ENCODE assay signal across 21 cellular contexts in genomic region chr3:17588422-17588821, GRCh38.
DNase-seq lines count a peak whose midpoint lies in the region; ATAC-seq, FAIRE-seq and TF ChIP-seq lines count a peak whose summit lies in the region.
"Had no signal": no experiment of that assay in that cellular context is flagged by ENCODE, and none has a peak within 500 bp of the region (broad histone marks: within the 10 kb centered on the region; RNA-seq: fewer than 3 reads in every experiment).

No MANE protein-coding gene starts in this region.

- intact Hi-C loops in IMR-90 (cut with micrococcal nuclease) = no loop called here
- intact Hi-C loops in K562 (cut with micrococcal nuclease) = no loop called here
- intact Hi-C loops in sigmoid colon (cut with DNase I) = no loop called here

- peaks cover 0 to 8% of the 10 kb centered on the region in 2 experiments; a peak in 2 of 4 replicates for H3K79me1 ChIP-seq in IMR-90 (ENCODE audit: low read depth in 1 of 2, low read length in 2 of 2)

- H3K18ac ChIP-seq in IMR-90 (ENCODE audit: low read depth, low read length) = no peak overlapping the region

- H3K9ac ChIP-seq in IMR-90 (ENCODE audit: low read depth, low read length) = no peak overlapping the region
- H3K9ac ChIP-seq in K562 (ENCODE audit: insufficient read depth in 1 of 2, low read depth in 2 of 2, low read length in 2 of 2) = no peak overlapping the region
- H3K9ac ChIP-seq in MM.1S (ENCODE audit: low read length) = no peak overlapping the region
- H3K9ac ChIP-seq: BLaER1 treated with 17β-estradiol and CSF1 and Interleukin-3, amounts not matched to agents 10 nM and 100 nM had no signal

- H3K4me3 ChIP-seq in A549 (no peak overlapping the region), IMR-90 (ENCODE audit: insufficient read depth, low read depth, low read length) (no peak overlapping the region), K562 (no peak overlapping the region), sigmoid colon (no peak overlapping the region), MM.1S (ENCODE audit: low read length) (no peak overlapping the region)
- H3K4me3 ChIP-seq: BLaER1 treated with 17β-estradiol and CSF1 and Interleukin-3, amounts not matched to agents 10 nM and 100 nM had no signal

- H3K4me2 ChIP-seq in A549 (no peak overlapping the region), IMR-90 (ENCODE audit: low read depth, low read length) (no peak overlapping the region), K562 (ENCODE audit: insufficient read depth, low read length) (no peak overlapping the region), MM.1S (ENCODE audit: low read depth, low read length) (no peak overlapping the region)
- H3K4me2 ChIP-seq: BLaER1 treated with 17β-estradiol and CSF1 and Interleukin-3, amounts not matched to agents 10 nM and 100 nM had no signal

- H3K4me1 ChIP-seq in A549 (peaks cover 12% of the 10 kb centered on the region; the same call in 2 of the 3 replicates), IMR-90 (ENCODE audit: control insufficient read depth, insufficient read depth, low read length) (no peaks in the 10 kb centered on the region), K562 (replicated peaks in 1 of 2; ENCODE audit: control insufficient read depth in 2 of 2, insufficient read depth in 2 of 2, low read length in 2 of 2) (no peaks in the 10 kb centered on the region), sigmoid colon (no peaks in the 10 kb centered on the region), MM.1S (ENCODE audit: low read length) (no peaks in the 10 kb centered on the region)

- dilution Hi-C loops in IMR-90 (cut with HindIII; ENCODE audit: low sequenced_read_pairs, unreplicated experiment) = no loop called here

- H2AK9ac ChIP-seq in IMR-90 (replicated peaks; ENCODE audit: low read depth, low read length, poor library complexity) = no peak overlapping the region

- BruUV-seq in IMR-90 (replicated peaks; lab: Mats Ljungman, UMichigan) (no TSS peak), K562 (replicated peaks; lab: Mats Ljungman, UMichigan) (no TSS peak)

- H4K20me1 ChIP-seq in IMR-90 (ENCODE audit: insufficient read depth, low read length) (no peaks in the 10 kb centered on the region), K562 (replicated peaks; ENCODE audit: control insufficient read depth, insufficient read depth, low read length) (no peaks in the 10 kb centered on the region), MM.1S (ENCODE audit: insufficient read depth, low read length) (no peaks in the 10 kb centered on the region)
- H4K20me1 ChIP-seq: BLaER1 treated with 17β-estradiol and CSF1 and Interleukin-3, amounts not matched to agents 10 nM and 100 nM had no signal

- H2BK5ac ChIP-seq in IMR-90 (ENCODE audit: low read depth, low read length, poor library complexity, severe bottlenecking) = no peak overlapping the region

- H3F3A ChIP-seq in MM.1S (ENCODE audit: insufficient read depth, low read length) = no peaks in the 10 kb centered on the region

- H3K36me3 ChIP-seq in IMR-90 (ENCODE audit: control insufficient read depth, insufficient read depth, low read length) (no peaks in the 10 kb centered on the region), K562 (ENCODE audit: control insufficient read depth, insufficient read depth, low read length) (no peaks in the 10 kb centered on the region), sigmoid colon (no peaks in the 10 kb centered on the region), MM.1S (replicated peaks; ENCODE audit: insufficient read depth, low read length) (no peaks in the 10 kb centered on the region)

- TF ChIP-seq CTCF in A549 (IDR thresholded peaks at IDR 0.05) (no peak), IMR-90 (conservative IDR thresholded peaks at IDR 0.05; ENCODE audit: low read depth, low read length) (no peak), K562 (IDR thresholded peaks at IDR 0.05 in 2 of 3, conservative IDR thresholded peaks at IDR 0.05 in 1 of 3; ENCODE audit: insufficient read depth in 2 of 3, low read depth in 1 of 3, low read length in 3 of 3) (no peak), sigmoid colon (IDR thresholded peaks at IDR 0.05) (no peak), MM.1S (IDR thresholded peaks at IDR 0.05; ENCODE audit: low read length) (no peak)

- no peak overlapping the region for H3K4ac ChIP-seq in IMR-90 (ENCODE audit: low read depth, low read length)

- 95% methylated on average over 1 of the region's 1 CpG for WGBS in A549 (ENCODE audit: missing lambda C conversion rate)
- no CpG with 5 or more reads among the region's 1 CpG for WGBS in IMR-90 (ENCODE audit: extremely low coverage in 2 of 2, insufficient read length in 1 of 2), 2 experiments
- WGBS in K562 (ENCODE audit: insufficient coverage, low coverage, missing lambda C conversion rate) = 5% methylated on average over 1 of the region's 1 CpG
- WGBS in sigmoid colon, 2 donors = 97 to 99% methylated on average over 1 of the region's 1 CpG

- POLR2A ChIA-PET in A549 (lab: Yijun Ruan, JAX) (no interaction called here), IMR-90 (lab: Charles Lee; ENCODE audit: unreplicated experiment) (no interaction called here), K562 (lab: Yijun Ruan, JAX) (no interaction called here)

- H3K9me3 ChIP-seq in A549 (peaks cover 26% of the 10 kb centered on the region), IMR-90 (ENCODE audit: control insufficient read depth, insufficient read depth, low read length) (peaks cover 4% of the 10 kb centered on the region), K562 (replicated peaks; ENCODE audit: control insufficient read depth, insufficient read depth, low read depth, low read length) (no peaks in the 10 kb centered on the region), sigmoid colon (peaks cover 0 to 9% (median 7%) of the 10 kb centered on the region in 4 donors), MM.1S (replicated peaks; ENCODE audit: insufficient read depth, low read length) (no peaks in the 10 kb centered on the region)
- H3K9me3 ChIP-seq: Caco-2 had no signal

- no peak overlapping the region for H2AFZ ChIP-seq in IMR-90 (replicated peaks; ENCODE audit: low read length, poor library complexity)
- no peak overlapping the region for H2AFZ ChIP-seq in K562 (ENCODE audit: low read depth, low read length)
- H2AFZ ChIP-seq in MM.1S (ENCODE audit: low read length) = no peak overlapping the region

- no peak overlapping the region for H3K56ac ChIP-seq in IMR-90 (ENCODE audit: extremely low read depth, insufficient read depth, low read length)

- TF ChIP-seq RAD21 in A549 (conservative IDR thresholded peaks at IDR 0.05 in 1 of 2, IDR thresholded peaks at IDR 0.05 in 1 of 2) = no peak
- no peak for TF ChIP-seq RAD21 in IMR-90 (IDR thresholded peaks at IDR 0.05; ENCODE audit: low read length)
- no peak for TF ChIP-seq RAD21 in K562 (CRISPR knock-in tag; conservative IDR thresholded peaks at IDR 0.05 in 1 of 2, IDR thresholded peaks at IDR 0.05 in 1 of 2)

- no peak overlapping the region for H3K23ac ChIP-seq in IMR-90 (ENCODE audit: low read depth, low read length)

- H4K8ac ChIP-seq in IMR-90 (ENCODE audit: low read depth in 2 of 2, low read length in 2 of 2) = no peak overlapping the region

- no peak overlapping the region for H2BK15ac ChIP-seq in IMR-90 (ENCODE audit: low read depth, low read length)

- no peak for DNase-seq in A549 (ENCODE audit: low read depth in 1 of 2, low spot score in 1 of 2)
- no peak for DNase-seq in IMR-90
- no peak for DNase-seq in K562 (ENCODE audit: extremely low read depth in 1 of 4, low spot score in 3 of 4)
- no peak for DNase-seq in sigmoid colon
- no peak for DNase-seq in MM.1S
- no peak for DNase-seq in foreskin melanocyte
- DNase-seq: 8988T; AML-193; Caco-2; Calu3; CD4-positive, alpha-beta T cell; CD8-positive, alpha-beta T cell; DMS79 treated with DMSO at 0.1 percent for 48 hours; GF-D8 had no signal

- no peak overlapping the region for H4K5ac ChIP-seq in IMR-90 (ENCODE audit: low read depth, low read length)

- no peak overlapping the region for H2AK5ac ChIP-seq in IMR-90 (ENCODE audit: low read depth, low read length)

- TF ChIP-seq EP300 in A549 (IDR thresholded peaks at IDR 0.05) = no peak
- no peak for TF ChIP-seq EP300 in K562 (IDR thresholded peaks at IDR 0.05; ENCODE audit: low read length)
- TF ChIP-seq EP300 in sigmoid colon (IDR thresholded peaks at IDR 0.05) = no peak

- ATAC-seq in A549 = no peak
- ATAC-seq in IMR-90 (ENCODE audit: low read depth) = no peak
- no peak for ATAC-seq in K562
- ATAC-seq: CD8-positive, alpha-beta T cell had no signal

- H3K27ac ChIP-seq in A549 = no peak overlapping the region
- no peak overlapping the region for H3K27ac ChIP-seq in IMR-90 (ENCODE audit: insufficient read depth, low read length)
- no peak overlapping the region for H3K27ac ChIP-seq in K562 (ENCODE audit: extremely low read depth, low read depth, low read length)
- no peak overlapping the region for H3K27ac ChIP-seq in sigmoid colon
- no peak overlapping the region for H3K27ac ChIP-seq in MM.1S (ENCODE audit: low read length)
- H3K27ac ChIP-seq: BLaER1 treated with 17β-estradiol and CSF1 and Interleukin-3, amounts not matched to agents 10 nM and 100 nM; C4-2B had no signal

- in situ Hi-C loops in IMR-90 (cut with MboI; ENCODE audit: low sequenced_read_pairs) (no loop called here), K562 (cut with MboI) (no loop called here)

- CTCF ChIA-PET in A549 (lab: Yijun Ruan, JAX) = no interaction called here
- CTCF ChIA-PET in IMR-90 (lab: Yijun Ruan, JAX) = no interaction called here
- CTCF ChIA-PET in K562 (lab: Yijun Ruan, JAX; ENCODE audit: low intra/inter-chr PET ratio) = no interaction called here

- no peak for TF ChIP-seq POLR2A in A549 (IDR thresholded peaks at IDR 0.05; ENCODE audit: low read length)
- TF ChIP-seq POLR2A in IMR-90 (IDR thresholded peaks at IDR 0.05; ENCODE audit: low read depth, low read length) = no peak
- TF ChIP-seq POLR2A in K562 (conservative IDR thresholded peaks at IDR 0.05) = no peak
- no peak for TF ChIP-seq POLR2A in sigmoid colon (IDR thresholded peaks at IDR 0.05)

- no peaks in the 10 kb centered on the region for H3K79me2 ChIP-seq in K562 (ENCODE audit: control insufficient read depth, insufficient read depth, low read length)
- H3K79me2 ChIP-seq in MM.1S (ENCODE audit: low read length) = no peaks in the 10 kb centered on the region

- no peak overlapping the region for H3K14ac ChIP-seq in IMR-90 (replicated peaks; ENCODE audit: low read depth, low read length)

- FAIRE-seq in A549 (lab: Jason Lieb, UNC) = no peak
- FAIRE-seq in K562 (lab: Jason Lieb, UNC) = no peak
- FAIRE-seq: A204.1, D721Med, G401.6, GM12891, GM19239 had no signal

- H3K9me2 ChIP-seq in MM.1S (replicated peaks; ENCODE audit: insufficient read depth, low read length) = no peaks in the 10 kb centered on the region

- H3K27me3 ChIP-seq in IMR-90 (ENCODE audit: control insufficient read depth, insufficient read depth, low read length) = no peaks in the 10 kb centered on the region
- no peaks in the 10 kb centered on the region for H3K27me3 ChIP-seq in K562 (ENCODE audit: control insufficient read depth in 2 of 2, insufficient read depth in 2 of 2, low read length in 2 of 2)
- H3K27me3 ChIP-seq in sigmoid colon = no peaks in the 10 kb centered on the region
- no peaks in the 10 kb centered on the region for H3K27me3 ChIP-seq in MM.1S (replicated peaks; ENCODE audit: insufficient read depth, low read length)
- H3K27me3 ChIP-seq: BLaER1 treated with 17β-estradiol and CSF1 and Interleukin-3, amounts not matched to agents 10 nM and 100 nM had no signal

- H2BK120ac ChIP-seq in IMR-90 (ENCODE audit: low read depth, low read length) = no peak overlapping the region

- H4K91ac ChIP-seq in IMR-90 (ENCODE audit: insufficient read depth, low read depth, low read length) = no peak overlapping the region

- H3K9me1 ChIP-seq in IMR-90 (ENCODE audit: insufficient read depth, low read length) (no peaks in the 10 kb centered on the region), K562 (ENCODE audit: control insufficient read depth, insufficient read depth, low read length) (no peaks in the 10 kb centered on the region)

- H2BK20ac ChIP-seq in IMR-90 (ENCODE audit: low read depth, low read length) = no peak overlapping the region

Comparison
In these comparisons a context has a peak if more than half of its experiments do, and no peak if none do; other contexts are left out.
1. Of the 35 proteins assayed by ChIP-seq in both K562 and A549: peak only in K562: none; only in A549: none; in both: MAFK; in neither: 34.